In genomic region chr1:85201340-85202091, GRCh38 we compare ENCODE assay signal across 8 cellular contexts. TPM values are rescaled to one million over a fixed set of nuclear protein-coding genes. Genes with fewer than 3 reads are reported as not detected.
DNase-seq lines count a peak whose midpoint lies in the region; TF ChIP-seq lines count a peak whose summit lies in the region.

No MANE protein-coding gene starts in this region.

- H3K9ac ChIP-seq in ES-I3 (ENCODE audit: low read depth, low read length) (peak overlapping the region; percentile 97), GM23248 (peak overlapping the region; percentile 78)

- H3K27ac ChIP-seq in GM23248 (no peak overlapping the region), KOPT-K1 (ENCODE audit: low read depth, low read length, poor library complexity, severe bottlenecking) (peak overlapping the region; percentile 63)

- WGBS in GM23248 (ENCODE audit: low coverage in 1 of 2, low lambda C conversion rate in 2 of 2, missing lambda C conversion rate in 2 of 2), 2 experiments: 1 to 2% methylated on average over 52 to 75 of the region's 81 CpGs

- no peaks in the 10 kb centered on the region for H3K36me3 ChIP-seq in ES-I3 (ENCODE audit: insufficient read depth, low read length)
- no peaks in the 10 kb centered on the region for H3K36me3 ChIP-seq in GM23248 (ENCODE audit: low read depth)
- no peaks in the 10 kb centered on the region for H3K36me3 ChIP-seq in KOPT-K1 (ENCODE audit: insufficient read depth, low read length)
- no peaks in the 10 kb centered on the region for H3K36me3 ChIP-seq in kidney epithelial cell (ENCODE audit: control insufficient read depth, insufficient read depth, low read length)

- no peaks in the 10 kb centered on the region for H3K9me2 ChIP-seq in GM23248 (ENCODE audit: insufficient read depth)

- no peaks in the 10 kb centered on the region for H3K79me2 ChIP-seq in GM23248 (ENCODE audit: insufficient read depth)

- H3K27me3 ChIP-seq in GM23248 (replicated peaks; ENCODE audit: insufficient read depth): no peaks in the 10 kb centered on the region
- no peaks in the 10 kb centered on the region for H3K27me3 ChIP-seq in kidney epithelial cell (ENCODE audit: control insufficient read depth, insufficient read depth, low read length)

- peak overlapping the region; percentile 87 for H2AFZ ChIP-seq in GM23248

- TF ChIP-seq CTCF in kidney epithelial cell (IDR thresholded peaks at IDR 0.05; ENCODE audit: insufficient read depth, low read length, poor library complexity, severe bottlenecking): no peak

- H3K9me3 ChIP-seq in ES-I3 (ENCODE audit: control insufficient read depth, insufficient read depth, low read length) (no peaks in the 10 kb centered on the region), GM23248 (ENCODE audit: low read depth) (no peaks in the 10 kb centered on the region), KOPT-K1 (ENCODE audit: insufficient read depth, low read length, poor library complexity, severe bottlenecking) (no peaks in the 10 kb centered on the region)

- H4K20me1 ChIP-seq in GM23248 (ENCODE audit: insufficient read depth): no peaks in the 10 kb centered on the region

- H3F3A ChIP-seq in GM23248 (ENCODE audit: insufficient read depth): peaks cover 32% of the 10 kb centered on the region

- H3K4me1 ChIP-seq in ES-I3 (ENCODE audit: insufficient read depth, low read length) (no peaks in the 10 kb centered on the region), GM23248 (ENCODE audit: insufficient read depth) (peaks cover 48% of the 10 kb centered on the region)

- peak overlapping the region; percentile 84 for H3K4me3 ChIP-seq in GM23248
- peak overlapping the region; percentile 72 for H3K4me3 ChIP-seq in kidney epithelial cell (ENCODE audit: low read depth, low read length)

- DNase-seq in GM23248 (peak; percentile 87), kidney epithelial cell (ENCODE audit: low read depth) (no peak), GDM1 (lab: John Stamatoyannopoulos, UW) (no peak)
- DNase-seq in activated CD4-positive, CD25-positive, alpha-beta regulatory T cell (lab: John Stamatoyannopoulos, UW): peak; percentile 11 to 65 (median 34)
- DNase-seq in central memory CD4-positive, alpha-beta T cell: peak; percentile 82
- DNase-seq in stimulated activated CD4-positive, alpha-beta T cell treated with anti-CD3 and anti-CD28 coated beads, Interleukin-1b, Interleukin-23, amount 100 ng/mL, for 1 hour (ENCODE audit: low read depth in 2 of 2): peak; percentile 10 to 34

- H3K4me2 ChIP-seq in GM23248 (ENCODE audit: unreplicated experiment): peak overlapping the region; percentile 81

- in situ Hi-C loops in GM23248 (cut with MboI): no loop called here

RNA-seq across cellular contexts. Expression of gene SYDE2, which starts 0.7 kb away (rescaled TPM):
- 4.8 and 6.7 TPM in 2 replicates for total RNA-seq in GM23248 (2014; rRNA removed; shearing (Covaris generic))
- polyA plus RNA-seq in GM23248 (2016; fragmentation: Nextera tagmentation; extraction: Ambion mirVana): 1.4 TPM in 2 replicates
- 4.2 and 7.6 TPM in 2 replicates for total RNA-seq in kidney epithelial cell

RNA-seq across cellular contexts. Expression of gene C1orf52, which starts 57.9 kb away (rescaled TPM):
- 26.7 and 30.9 TPM in 2 replicates for total RNA-seq in GM23248 (2014; rRNA removed; shearing (Covaris generic))
- polyA plus RNA-seq in GM23248 (2016; fragmentation: Nextera tagmentation; extraction: Ambion mirVana): 72.4 and 76.4 TPM in 2 replicates
- total RNA-seq in kidney epithelial cell: 14.1 and 16.2 TPM in 2 replicates

Comparison
In these comparisons a context has a peak if more than half of its experiments do, and no peak if none do; other contexts are left out.
1. DNase-seq: peak in GM23248 (single experiment), activated CD4-positive, CD25-positive, alpha-beta regulatory T cell (4 of 4), central memory CD4-positive, alpha-beta T cell (single experiment) and stimulated activated CD4-positive, alpha-beta T cell treated with anti-CD3 and anti-CD28 coated beads, Interleukin-1b, Interleukin-23, amount 100 ng/mL, for 1 hour (2 of 2); none in kidney epithelial cell (single experiment) and GDM1 (single experiment).